ENCODE assay signal across 22 cellular contexts in the genomic region with DNA sequence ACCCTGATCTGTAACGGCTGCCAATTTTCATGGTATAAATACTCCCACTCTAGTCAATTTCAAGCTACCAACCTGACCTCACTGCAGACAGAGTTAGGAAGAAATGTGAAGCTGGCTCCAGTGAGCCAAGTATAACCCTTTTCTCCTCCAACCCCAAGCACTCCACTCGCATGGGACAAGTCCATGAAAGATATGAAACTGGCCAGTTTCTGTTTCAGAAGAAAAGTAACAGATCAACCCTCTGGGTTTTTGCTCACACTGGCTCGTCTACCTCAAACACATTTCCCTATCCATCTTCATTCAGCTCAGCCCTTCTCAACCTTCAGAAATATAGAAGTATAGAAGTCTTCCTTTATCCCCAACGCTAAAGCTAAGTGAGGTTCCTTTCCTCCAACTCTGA.
A peak's percentile ranks its signal among the peaks of the same experiment; 100 is the strongest.
DNase-seq lines count a peak whose midpoint lies in the region; ATAC-seq and TF ChIP-seq lines count a peak whose summit lies in the region.
"Had no signal": no experiment of that assay in that cellular context is flagged by ENCODE, and none has a peak within 500 bp of the region (broad histone marks: within the 10 kb centered on the region; RNA-seq: fewer than 3 reads in every experiment).

No MANE protein-coding gene starts in this region.

- TF ChIP-seq POLR2A in esophagus muscularis mucosa (IDR thresholded peaks at IDR 0.05; ENCODE audit: low read depth), result no peak

- POLR2A ChIA-PET in CD4-positive, alpha-beta memory T cell (lab: Charles Lee; ENCODE audit: partially characterized antibody), result no interaction called here

- TF ChIP-seq EP300 in esophagus muscularis mucosa (IDR thresholded peaks at IDR 0.05), result no peak

- ATAC-seq in activated T-cell treated with anti-CD3 and anti-CD28 coated beads, Interleukin-2, amount 50 U/mL, for 4 hours, result no peak
- no peak for ATAC-seq in T-helper 17 cell
- ATAC-seq in natural killer cell, result peak in 2 of 3 donors; percentile 54 to 62
- ATAC-seq in GM21390 (IDR thresholded peaks at IDR 0.05; ENCODE audit: unreplicated experiment), result no peak
- ATAC-seq: HCT116, Panc1 had no signal

- H3K4me3 ChIP-seq in CD4-positive, alpha-beta memory T cell (ENCODE audit: low read length in 2 of 2), result no peak overlapping the region
- no peak overlapping the region for H3K4me3 ChIP-seq in esophagus muscularis mucosa

- H3K36me3 Mint-ChIP-seq in activated T-cell treated with anti-CD3 and anti-CD28 coated beads, Interleukin-2, amount 50 U/mL, for 4 hours (ENCODE audit: insufficient read depth), result no peaks in the 10 kb centered on the region
- H3K36me3 Mint-ChIP-seq in activated T-cell treated with anti-CD3 and anti-CD28 coated beads, Interleukin-2, amount 50 U/mL, for 24 hours (ENCODE audit: low read depth), result no peaks in the 10 kb centered on the region
- no peaks in the 10 kb centered on the region for H3K36me3 Mint-ChIP-seq in CD4-positive, alpha-beta memory T cell
- H3K36me3 Mint-ChIP-seq in T-helper 17 cell (ENCODE audit: low read depth) (no peaks in the 10 kb centered on the region), natural killer cell (no peaks in the 10 kb centered on the region)
- H3K36me3 Mint-ChIP-seq: CD14-positive monocyte had no signal

- H3K4me3 Mint-ChIP-seq in activated T-cell treated with anti-CD3 and anti-CD28 coated beads, Interleukin-2, amount 50 U/mL, for 4 hours, result peak overlapping the region; percentile 43
- no peak overlapping the region for H3K4me3 Mint-ChIP-seq in activated T-cell treated with anti-CD3 and anti-CD28 coated beads, Interleukin-2, amount 50 U/mL, for 24 hours
- H3K4me3 Mint-ChIP-seq in CD4-positive, alpha-beta memory T cell, result peak overlapping the region in 5 of 8 donors; percentile 54 to 75 (median 67)
- peak overlapping the region; percentile 59 for H3K4me3 Mint-ChIP-seq in T-helper 17 cell
- peak overlapping the region; percentile 62 for H3K4me3 Mint-ChIP-seq in natural killer cell
- H3K4me3 Mint-ChIP-seq: CD14-positive monocyte had no signal

- peaks cover 12% of the 10 kb centered on the region for H3K4me1 Mint-ChIP-seq in activated T-cell treated with anti-CD3 and anti-CD28 coated beads, Interleukin-2, amount 50 U/mL, for 4 hours (ENCODE audit: low read depth)
- H3K4me1 Mint-ChIP-seq in activated T-cell treated with anti-CD3 and anti-CD28 coated beads, Interleukin-2, amount 50 U/mL, for 24 hours (ENCODE audit: low read depth), result peaks cover 14% of the 10 kb centered on the region
- H3K4me1 Mint-ChIP-seq in CD4-positive, alpha-beta memory T cell, result peaks cover 6 to 14% (median 10%) of the 10 kb centered on the region in 4 donors
- H3K4me1 Mint-ChIP-seq in T-helper 17 cell (peaks cover 9% of the 10 kb centered on the region), natural killer cell (peaks cover 15 to 26% of the 10 kb centered on the region in 2 donors)

- CTCF ChIA-PET in CD4-positive, alpha-beta memory T cell (lab: Charles Lee; ENCODE audit: partially characterized antibody), result interaction anchor here (1.0 to 1.3 kb wide), 2 partner anchors 15 to 97 kb away, joined by 3 read pairs; no protein-coding TSS in a partner anchor

- no peak overlapping the region for H3K27ac Mint-ChIP-seq in activated T-cell treated with anti-CD3 and anti-CD28 coated beads, Interleukin-2, amount 50 U/mL, for 24 hours
- H3K27ac Mint-ChIP-seq in CD4-positive, alpha-beta memory T cell, result peak overlapping the region in 2 of 7 donors; percentile 36 to 48
- H3K27ac Mint-ChIP-seq in T-helper 17 cell (no peak overlapping the region), natural killer cell (peak overlapping the region; percentile 59 to 74)
- H3K27ac Mint-ChIP-seq: CD14-positive monocyte had no signal

- H3K27me3 ChIP-seq in CD4-positive, alpha-beta memory T cell (ENCODE audit: insufficient read depth, low read length), result no peaks in the 10 kb centered on the region
- H3K27me3 ChIP-seq in esophagus muscularis mucosa, result no peaks in the 10 kb centered on the region
- H3K27me3 ChIP-seq: BE2C had no signal

- H3K36me3 ChIP-seq in CD4-positive, alpha-beta memory T cell (ENCODE audit: insufficient read depth, low read length), result no peaks in the 10 kb centered on the region
- H3K36me3 ChIP-seq in esophagus muscularis mucosa, result no peaks in the 10 kb centered on the region
- H3K36me3 ChIP-seq: BE2C had no signal

- H3K9me3 ChIP-seq in CD4-positive, alpha-beta memory T cell (ENCODE audit: control insufficient read depth in 1 of 2, low read length in 2 of 2), result no peaks in the 10 kb centered on the region
- no peaks in the 10 kb centered on the region for H3K9me3 ChIP-seq in T-helper 17 cell (ENCODE audit: control insufficient read depth, low read length, poor library complexity, severe bottlenecking)
- peaks cover 0 to 6% (median 0%) of the 10 kb centered on the region in 4 donors for H3K9me3 ChIP-seq in esophagus muscularis mucosa
- H3K9me3 ChIP-seq: BE2C, Caco-2 had no signal

- H3K27me3 Mint-ChIP-seq in activated T-cell treated with anti-CD3 and anti-CD28 coated beads, Interleukin-2, amount 50 U/mL, for 4 hours (ENCODE audit: low read depth), result no peaks in the 10 kb centered on the region
- peaks cover 62% of the 10 kb centered on the region for H3K27me3 Mint-ChIP-seq in activated T-cell treated with anti-CD3 and anti-CD28 coated beads, Interleukin-2, amount 50 U/mL, for 24 hours
- H3K27me3 Mint-ChIP-seq in CD4-positive, alpha-beta memory T cell, result peaks cover 2 to 3% of the 10 kb centered on the region in 2 donors
- no peaks in the 10 kb centered on the region for H3K27me3 Mint-ChIP-seq in T-helper 17 cell
- H3K27me3 Mint-ChIP-seq in natural killer cell (ENCODE audit: low read depth in 2 of 2), result peaks cover 0 to 20% of the 10 kb centered on the region in 2 donors

- H3K4me1 ChIP-seq in CD4-positive, alpha-beta memory T cell (ENCODE audit: insufficient read depth, low read length), result no peaks in the 10 kb centered on the region
- no peaks in the 10 kb centered on the region for H3K4me1 ChIP-seq in esophagus muscularis mucosa
- H3K4me1 ChIP-seq: BE2C, Caco-2 had no signal

- intact Hi-C loops in CD4-positive, alpha-beta memory T cell (cut with micrococcal nuclease), result no loop called here
- intact Hi-C loops in natural killer cell (cut with micrococcal nuclease) (no loop called here), esophagus muscularis mucosa (cut with DNase I) (no loop called here)

- no peak overlapping the region for H3K27ac ChIP-seq in CD4-positive, alpha-beta memory T cell (ENCODE audit: low read depth, low read length)
- H3K27ac ChIP-seq in esophagus muscularis mucosa (replicated peaks in 1 of 4), result no peak overlapping the region
- H3K27ac ChIP-seq: 22Rv1, RWPE1 had no signal

- H3K9me3 Mint-ChIP-seq in activated T-cell treated with anti-CD3 and anti-CD28 coated beads, Interleukin-2, amount 50 U/mL, for 4 hours, result no peaks in the 10 kb centered on the region
- H3K9me3 Mint-ChIP-seq in activated T-cell treated with anti-CD3 and anti-CD28 coated beads, Interleukin-2, amount 50 U/mL, for 24 hours, result no peaks in the 10 kb centered on the region
- H3K9me3 Mint-ChIP-seq in CD4-positive, alpha-beta memory T cell, result peaks cover 0 to 4% (median 0%) of the 10 kb centered on the region in 8 donors
- no peaks in the 10 kb centered on the region for H3K9me3 Mint-ChIP-seq in natural killer cell

- no peak for TF ChIP-seq CTCF in natural killer cell (IDR thresholded peaks at IDR 0.05)
- TF ChIP-seq CTCF in esophagus muscularis mucosa (IDR thresholded peaks at IDR 0.05), result no peak

- DNase-seq in activated T-cell treated with anti-CD3 and anti-CD28 coated beads, Interleukin-2, amount 50 U/mL, for 4 hours, result no peak
- DNase-seq in activated T-cell treated with anti-CD3 and anti-CD28 coated beads, Interleukin-2, amount 50 U/mL, for 24 hours, result no peak
- DNase-seq in CD4-positive, alpha-beta memory T cell, result no peak
- no peak for DNase-seq in T-helper 17 cell
- no peak for DNase-seq in natural killer cell
- no peak for DNase-seq in amniotic stem cell (lab: John Stamatoyannopoulos, UW)
- no peak for DNase-seq in esophagus muscularis mucosa (ENCODE audit: extremely low spot score)
- DNase-seq: BE2C, Caco-2, NCI-H1092, NCI-H1417 treated with DMSO at 0.1 percent for 48 hours, NCI-H1694 treated with DMSO at 0.1 percent for 48 hours, NCI-H2081, NCI-H2227 treated with DMSO at 0.1 percent for 48 hours, NCI-H526 treated with DMSO at 0.1 percent for 48 hours, SHP77 had no signal

- WGBS in esophagus muscularis mucosa, result 70% methylated on average over 4 of the region's 4 CpGs

Comparison
In these comparisons a context has a peak if more than half of its experiments do, and no peak if none do; other contexts are left out.
1. ATAC-seq: peak in natural killer cell (2 of 3); none in activated T-cell treated with anti-CD3 and anti-CD28 coated beads, Interleukin-2, amount 50 U/mL, for 4 hours (0 of 2), T-helper 17 cell (single experiment) and GM21390 (single experiment).
2. H3K27ac Mint-ChIP-seq: peak in natural killer cell (2 of 2); none in activated T-cell treated with anti-CD3 and anti-CD28 coated beads, Interleukin-2, amount 50 U/mL, for 24 hours (single experiment) and T-helper 17 cell (single experiment).